In genomic region chr17:1027044-1027443, GRCh38 we compare ENCODE assay signal across 21 cellular contexts. TPM values are rescaled to one million over a fixed set of nuclear protein-coding genes. Genes with fewer than 3 reads are reported as not detected.
DNase-seq lines count a peak whose midpoint lies in the region; ATAC-seq, FAIRE-seq and TF ChIP-seq lines count a peak whose summit lies in the region.
"Had no signal": no experiment of that assay in that cellular context is flagged by ENCODE, and none has a peak within 500 bp of the region (broad histone marks: within the 10 kb centered on the region; RNA-seq: fewer than 3 reads in every experiment).

No MANE protein-coding gene starts in this region.

- no peak for TF ChIP-seq EP300 in esophagus muscularis mucosa (IDR thresholded peaks at IDR 0.05)

- H3K27me3 ChIP-seq in esophagus muscularis mucosa (no peaks in the 10 kb centered on the region), tibial artery (no peaks in the 10 kb centered on the region)
- H3K27me3 ChIP-seq: BLaER1 had no signal

- WGBS in esophagus muscularis mucosa, result 96% methylated on average over 9 of the region's 9 CpGs

- TF ChIP-seq CTCF in esophagus muscularis mucosa (IDR thresholded peaks at IDR 0.05) (no peak), tibial artery (IDR thresholded peaks at IDR 0.05) (no peak)

- H3K4me3 ChIP-seq in esophagus muscularis mucosa (no peak overlapping the region), tibial artery (no peak overlapping the region)
- H3K4me3 ChIP-seq: BLaER1, GM23338 had no signal

- H3K27ac ChIP-seq in esophagus muscularis mucosa (replicated peaks in 1 of 4) (peak overlapping the region; percentile 21 to 87 (median 71)), tibial artery (peak overlapping the region; percentile 75 to 82)
- H3K27ac ChIP-seq: 22Rv1, BLaER1 had no signal

- ATAC-seq in Right ventricle myocardium inferior (peak; percentile 17), left cardiac atrium (no peak), left ventricle myocardium superior (peak; percentile 16), HG02798 (IDR thresholded peaks at IDR 0.05; ENCODE audit: poor library complexity, unreplicated experiment) (no peak)
- ATAC-seq: GM23338, HCT116, HepG2 had no signal

- no peak for TF ChIP-seq POLR2A in esophagus muscularis mucosa (IDR thresholded peaks at IDR 0.05; ENCODE audit: low read depth)
- no peak for TF ChIP-seq POLR2A in H54 (IDR thresholded peaks at IDR 0.05; ENCODE audit: low read depth, low read length)

- H3K36me3 ChIP-seq in esophagus muscularis mucosa (peaks cover 0 to 32% (median 15%) of the 10 kb centered on the region in 4 donors), tibial artery (peaks cover 0 to 27% (median 0%) of the 10 kb centered on the region in 3 donors)

- DNase-seq in Right ventricle myocardium inferior (ENCODE audit: missing footprints), result no peak
- no peak for DNase-seq in left cardiac atrium
- DNase-seq in esophagus muscularis mucosa (ENCODE audit: extremely low spot score), result no peak
- peak; percentile 81 for DNase-seq in left ventricle myocardium superior
- DNase-seq in tibial artery, result no peak
- DNase-seq in stimulated activated CD4-positive, alpha-beta T cell treated with anti-CD3 and anti-CD28 coated beads, Interleukin-2, amount 100 ng/mL, for 48 hours, result no peak
- DNase-seq in H54 (ENCODE audit: insufficient read length, low spot score), result no peak
- DNase-seq: CD4-positive, alpha-beta memory T cell; DMS153; DMS79; GDM1; H7; HFFc6 had no signal

- H3K4me1 ChIP-seq in esophagus muscularis mucosa (peaks cover 68 to 88% (median 83%) of the 10 kb centered on the region in 4 donors), tibial artery (peaks cover 3 to 82% (median 70%) of the 10 kb centered on the region in 4 donors)

- intact Hi-C loops in Right ventricle myocardium inferior (cut with DNase I), result no loop called here
- intact Hi-C loops in left cardiac atrium (cut with DNase I), result no loop called here
- intact Hi-C loops in esophagus muscularis mucosa (cut with DNase I), result no loop called here
- intact Hi-C loops in left ventricle myocardium superior (cut with micrococcal nuclease), result no loop called here
- intact Hi-C loops in tibial artery (cut with DNase I; ENCODE audit: low total_unique reads), result no loop called here

- no peak for FAIRE-seq in H54 (lab: Jason Lieb, UNC)
- FAIRE-seq: GM12892, GM18507, HepG2 had no signal

- H3K9me3 ChIP-seq in esophagus muscularis mucosa (no peaks in the 10 kb centered on the region), tibial artery (no peaks in the 10 kb centered on the region)
- H3K9me3 ChIP-seq: BLaER1 had no signal

RNA-seq across cellular contexts. Expression of gene TIMM22, which starts 30.1 kb away (rescaled TPM):
- total RNA-seq in Right ventricle myocardium inferior, result 17.3 TPM
- 10 to 100 TPM; 13.2 to 15.6 TPM for total RNA-seq in left cardiac atrium
- total RNA-seq in esophagus muscularis mucosa, result 10 to 100 TPM; 14.1 to 17.9 (median 15.8) TPM
- 15.8 TPM for total RNA-seq in left ventricle myocardium superior

RNA-seq across cellular contexts. Expression of gene NXN, which starts 47.5 kb away (rescaled TPM):
- total RNA-seq in Right ventricle myocardium inferior, result 18.5 TPM
- total RNA-seq in left cardiac atrium, result 10 to 100 TPM; 16.7 to 20.8 TPM
- 10 to 100 TPM; 37.0 to 65.6 (median 49.8) TPM for total RNA-seq in esophagus muscularis mucosa
- total RNA-seq in left ventricle myocardium superior, result 18.9 TPM

Comparison
In these comparisons a context has a peak if more than half of its experiments do, and no peak if none do; other contexts are left out.
1. ATAC-seq: peak in Right ventricle myocardium inferior (single experiment) and left ventricle myocardium superior (single experiment); none in left cardiac atrium (0 of 2) and HG02798 (single experiment).